In the genomic region with DNA sequence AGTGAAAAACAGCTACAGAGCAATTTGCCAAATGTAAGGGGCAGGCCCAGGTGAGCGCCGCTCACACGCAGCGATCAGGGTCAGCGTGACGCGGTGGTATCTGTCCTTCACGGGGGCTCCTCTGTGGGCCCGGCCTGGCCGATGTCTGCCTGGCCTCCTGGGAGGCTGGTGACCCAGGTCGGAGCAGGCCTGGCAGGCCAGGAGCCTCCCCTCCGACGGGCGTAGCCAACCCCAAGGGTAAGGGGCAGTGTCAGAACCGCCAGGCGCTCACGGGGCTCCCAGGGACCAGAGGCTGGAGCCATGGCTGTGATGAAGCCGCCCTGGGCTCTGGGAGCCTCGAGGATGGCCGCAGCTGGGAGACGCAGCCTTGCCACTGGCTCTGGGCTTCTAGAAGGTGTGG, we compare ENCODE assay signal across 22 cellular contexts.
DNase-seq lines count a peak whose midpoint lies in the region; ATAC-seq and TF ChIP-seq lines count a peak whose summit lies in the region.
"Had no signal": no experiment of that assay in that cellular context is flagged by ENCODE, and none has a peak within 500 bp of the region (broad histone marks: within the 10 kb centered on the region; RNA-seq: fewer than 3 reads in every experiment).

No MANE protein-coding gene starts in this region.

- H3K36me3 Mint-ChIP-seq in nephron progenitor cell (ENCODE audit: low read depth) = no peaks in the 10 kb centered on the region
- H3K36me3 Mint-ChIP-seq: activated naive CD4-positive, alpha-beta T cell treated with anti-CD3 and anti-CD28 coated beads, Interleukin-2, amount 50 U/mL, for 24 hours had no signal

- 95% methylated on average over 10 of the region's 21 CpGs; no CpG with 5 or more reads in 1 of the 2 experiments for WGBS in IMR-90 (ENCODE audit: extremely low coverage in 2 of 2, insufficient read length in 1 of 2), 2 experiments

- H3K27me3 ChIP-seq in IMR-90 (ENCODE audit: control insufficient read depth, insufficient read depth, low read length) = 0 out of 2 replicates have a peak, but pooled peaks cover 1% of the 10 kb centered on the region
- peaks cover 0 to 34% (median 0%) of the 10 kb centered on the region in 45 donors for H3K27me3 ChIP-seq in dorsolateral prefrontal cortex
- H3K27me3 ChIP-seq in thoracic aorta (replicated peaks; ENCODE audit: insufficient read depth) = no peaks in the 10 kb centered on the region
- no peaks in the 10 kb centered on the region for H3K27me3 ChIP-seq in brain microvascular endothelial cell (replicated peaks)
- H3K27me3 ChIP-seq: SJSA1 had no signal

- no peak for TF ChIP-seq POLR2A in IMR-90 (IDR thresholded peaks at IDR 0.05; ENCODE audit: low read depth, low read length)

- H3K9ac ChIP-seq in IMR-90 (ENCODE audit: low read depth, low read length) = no peak overlapping the region

- dilution Hi-C loops in IMR-90 (cut with HindIII; ENCODE audit: low sequenced_read_pairs, unreplicated experiment) = no loop called here

- H3K79me1 ChIP-seq in IMR-90 (ENCODE audit: low read depth in 1 of 2, low read length in 2 of 2) = peaks cover 0 to 8% of the 10 kb centered on the region in 2 experiments; a peak in 1 of 4 replicates

- DNase-seq in IMR-90 (no peak), dorsolateral prefrontal cortex (no peak), nephron progenitor cell (no peak), thoracic aorta (ENCODE audit: low spot score) (no peak), activated gamma-delta T cell (lab: John Stamatoyannopoulos, UW) (no peak), brain microvascular endothelial cell (no peak)
- DNase-seq: activated CD4-positive, alpha-beta T cell treated with anti-CD3 and anti-CD28 coated beads for 36 hours; activated T-cell treated with anti-CD3 and anti-CD28 coated beads, Interleukin-2, amount 50 U/mL, for 72 hours; effector memory CD8-positive, alpha-beta T cell; GF-D8; H7; left colon; NCI-H2107; NCI-H510A; stimulated activated CD4-positive, alpha-beta T cell treated with anti-CD3 and anti-CD28 coated beads, Interleukin-12 subunit alpha, Interleukin-12 subunit beta, amount 100 ng/mL, for 4 hours; stimulated activated CD4-positive, alpha-beta T cell treated with anti-CD3 and anti-CD28 coated beads, Interleukin-4, amount 100 ng/mL, for 4 hours; stomach had no signal

- H2BK120ac ChIP-seq in IMR-90 (ENCODE audit: low read depth, low read length) = no peak overlapping the region

- POLR2A ChIA-PET in IMR-90 (lab: Charles Lee; ENCODE audit: unreplicated experiment) = no interaction called here

- no peaks in the 10 kb centered on the region for H3K36me3 ChIP-seq in IMR-90 (ENCODE audit: control insufficient read depth, insufficient read depth, low read length)
- H3K36me3 ChIP-seq in thoracic aorta = no peaks in the 10 kb centered on the region
- H3K36me3 ChIP-seq in brain microvascular endothelial cell (replicated peaks) = no peaks in the 10 kb centered on the region
- H3K36me3 ChIP-seq: neutrophil, stomach had no signal

- H3K9me3 ChIP-seq in IMR-90 (ENCODE audit: control insufficient read depth, insufficient read depth, low read length) (no peaks in the 10 kb centered on the region), thoracic aorta (no peaks in the 10 kb centered on the region)
- H3K9me3 ChIP-seq: neutrophil, SJSA1, stomach had no signal

- in situ Hi-C loops in IMR-90 (cut with MboI; ENCODE audit: low sequenced_read_pairs) (no loop called here), brain microvascular endothelial cell (cut with HindIII; ENCODE audit: low pct_ligation_motif_present, low sequenced_read_pairs) (loop anchor here (25.0 kb wide), 1 partner anchor 107 kb away; no protein-coding TSS in a partner anchor)

- no peak overlapping the region for H3K23ac ChIP-seq in IMR-90 (ENCODE audit: low read depth, low read length)

- peak overlapping the region; percentile 81 for H2AK9ac ChIP-seq in IMR-90 (replicated peaks; ENCODE audit: low read depth, low read length, poor library complexity)

- no peak overlapping the region for H3K4me2 ChIP-seq in IMR-90 (ENCODE audit: low read depth, low read length)

- H3K9me1 ChIP-seq in IMR-90 (ENCODE audit: insufficient read depth, low read length) = no peaks in the 10 kb centered on the region

- peaks cover 2% of the 10 kb centered on the region for H3K9me3 Mint-ChIP-seq in nephron progenitor cell
- H3K9me3 Mint-ChIP-seq: activated naive CD4-positive, alpha-beta T cell treated with anti-CD3 and anti-CD28 coated beads, Interleukin-2, amount 50 U/mL, for 24 hours; activated T-cell treated with anti-CD3 and anti-CD28 coated beads, Interleukin-2, amount 50 U/mL, for 72 hours; effector memory CD8-positive, alpha-beta T cell; IgD-negative memory B cell had no signal

- H3K27ac ChIP-seq in IMR-90 (ENCODE audit: insufficient read depth, low read length) (no peak overlapping the region), dorsolateral prefrontal cortex (peak overlapping the region in 38 of 59 donors; percentile 1 to 96 (median 49)), thoracic aorta (peak overlapping the region; percentile 43 to 75), brain microvascular endothelial cell (no peak overlapping the region)
- H3K27ac ChIP-seq: neutrophil, SJSA1 had no signal

- no peak overlapping the region for H4K91ac ChIP-seq in IMR-90 (ENCODE audit: insufficient read depth, low read depth, low read length)

- H3K4me1 ChIP-seq in IMR-90 (ENCODE audit: control insufficient read depth, insufficient read depth, low read length) = peaks cover 23% of the 10 kb centered on the region
- peaks cover 35 to 75% of the 10 kb centered on the region in 2 donors for H3K4me1 ChIP-seq in thoracic aorta (ENCODE audit: control insufficient read depth in 1 of 2, low read depth in 2 of 2)

- TF ChIP-seq RAD21 in IMR-90 (IDR thresholded peaks at IDR 0.05; ENCODE audit: low read length) = no peak

- no peaks in the 10 kb centered on the region for H4K20me1 ChIP-seq in IMR-90 (ENCODE audit: insufficient read depth, low read length)

- peaks cover 46% of the 10 kb centered on the region for H3K4me1 Mint-ChIP-seq in nephron progenitor cell
- H3K4me1 Mint-ChIP-seq: activated naive CD4-positive, alpha-beta T cell treated with anti-CD3 and anti-CD28 coated beads, Interleukin-2, amount 50 U/mL, for 24 hours; IgD-negative memory B cell had no signal

- no peak overlapping the region for H4K5ac ChIP-seq in IMR-90 (ENCODE audit: low read depth, low read length)

- H3K18ac ChIP-seq in IMR-90 (ENCODE audit: low read depth, low read length) = no peak overlapping the region

- no peak overlapping the region for H2BK5ac ChIP-seq in IMR-90 (ENCODE audit: low read depth, low read length, poor library complexity, severe bottlenecking)

- H2AFZ ChIP-seq in IMR-90 (replicated peaks; ENCODE audit: low read length, poor library complexity) = no peak overlapping the region

- H3K4me3 ChIP-seq in IMR-90 (ENCODE audit: insufficient read depth, low read depth, low read length) (no peak overlapping the region), dorsolateral prefrontal cortex (no peak overlapping the region), thoracic aorta (no peak overlapping the region), brain microvascular endothelial cell (ENCODE audit: low read depth, low read length) (no peak overlapping the region)
- H3K4me3 ChIP-seq: SJSA1, stomach had no signal

- H3K27ac Mint-ChIP-seq in nephron progenitor cell = peak overlapping the region; percentile 86
- H3K27ac Mint-ChIP-seq: activated CD4-positive, alpha-beta T cell treated with anti-CD3 and anti-CD28 coated beads for 36 hours; activated naive CD4-positive, alpha-beta T cell treated with anti-CD3 and anti-CD28 coated beads, Interleukin-2, amount 50 U/mL, for 24 hours; activated T-cell treated with anti-CD3 and anti-CD28 coated beads, Interleukin-2, amount 50 U/mL, for 72 hours; effector memory CD8-positive, alpha-beta T cell had no signal

- peaks cover 14% of the 10 kb centered on the region for H3K27me3 Mint-ChIP-seq in nephron progenitor cell (ENCODE audit: low read depth, poor library complexity)
- H3K27me3 Mint-ChIP-seq: activated CD4-positive, alpha-beta T cell treated with anti-CD3 and anti-CD28 coated beads for 36 hours; activated naive CD4-positive, alpha-beta T cell treated with anti-CD3 and anti-CD28 coated beads, Interleukin-2, amount 50 U/mL, for 24 hours; effector memory CD8-positive, alpha-beta T cell; IgD-negative memory B cell had no signal

- no TSS peak for BruUV-seq in IMR-90 (replicated peaks; lab: Mats Ljungman, UMichigan)

- intact Hi-C loops in IMR-90 (cut with micrococcal nuclease) = no loop called here
- intact Hi-C loops in dorsolateral prefrontal cortex (cut with DNase I) = loop anchor here in 1 of 2 donors (5.0 kb wide), 1 partner anchor 122 kb away; no protein-coding TSS in a partner anchor

- H2AK5ac ChIP-seq in IMR-90 (ENCODE audit: low read depth, low read length) = peak overlapping the region; percentile 39; the same call in 1 of the 2 replicates

- no peak overlapping the region for H2BK20ac ChIP-seq in IMR-90 (ENCODE audit: low read depth, low read length)

- H2BK15ac ChIP-seq in IMR-90 (ENCODE audit: low read depth, low read length) = no peak overlapping the region

- no peak overlapping the region for H3K14ac ChIP-seq in IMR-90 (replicated peaks; ENCODE audit: low read depth, low read length)

- peak overlapping the region; percentile 44 for H3K4me3 Mint-ChIP-seq in nephron progenitor cell
- H3K4me3 Mint-ChIP-seq: activated CD4-positive, alpha-beta T cell treated with anti-CD3 and anti-CD28 coated beads for 36 hours; activated naive CD4-positive, alpha-beta T cell treated with anti-CD3 and anti-CD28 coated beads, Interleukin-2, amount 50 U/mL, for 24 hours; activated T-cell treated with anti-CD3 and anti-CD28 coated beads, Interleukin-2, amount 50 U/mL, for 72 hours; effector memory CD8-positive, alpha-beta T cell had no signal

- H3K56ac ChIP-seq in IMR-90 (ENCODE audit: extremely low read depth, insufficient read depth, low read length) = no peak overlapping the region

- ATAC-seq in IMR-90 (ENCODE audit: low read depth) = no peak
- ATAC-seq in thoracic aorta (ENCODE audit: insufficient number of reproducible peaks, low FRiP score, low read depth) = no peak
- no peak for ATAC-seq in HG02798 (IDR thresholded peaks at IDR 0.05; ENCODE audit: poor library complexity, unreplicated experiment)
- ATAC-seq: activated CD4-positive, alpha-beta T cell treated with anti-CD3 and anti-CD28 coated beads for 36 hours; activated T-cell treated with anti-CD3 and anti-CD28 coated beads, Interleukin-2, amount 50 U/mL, for 72 hours; effector memory CD8-positive, alpha-beta T cell; left colon had no signal

- CTCF ChIA-PET in IMR-90 (lab: Yijun Ruan, JAX) = no interaction called here

- no peak overlapping the region for H3K4ac ChIP-seq in IMR-90 (ENCODE audit: low read depth, low read length)

- H4K8ac ChIP-seq in IMR-90 (ENCODE audit: low read depth in 2 of 2, low read length in 2 of 2) = no peak overlapping the region

- no peak for TF ChIP-seq CTCF in IMR-90 (conservative IDR thresholded peaks at IDR 0.05; ENCODE audit: low read depth, low read length)
- no peak for TF ChIP-seq CTCF in dorsolateral prefrontal cortex (IDR thresholded peaks at IDR 0.05 in 54 of 56, conservative IDR thresholded peaks at IDR 0.05 in 2 of 56; ENCODE audit: low read depth in 1 of 56, partially characterized antibody in 56 of 56)
- no peak for TF ChIP-seq CTCF in nephron progenitor cell (IDR thresholded peaks at IDR 0.05)
- no peak for TF ChIP-seq CTCF in thoracic aorta (IDR thresholded peaks at IDR 0.05)
- no peak for TF ChIP-seq CTCF in brain microvascular endothelial cell (IDR thresholded peaks at IDR 0.05; ENCODE audit: low read depth, low read length, missing control alignments)

Comparison
In these comparisons a context has a peak if more than half of its experiments do, and no peak if none do; other contexts are left out.
1. H3K27ac ChIP-seq: peak in dorsolateral prefrontal cortex (38 of 59) and thoracic aorta (2 of 2); none in IMR-90 (single experiment) and brain microvascular endothelial cell (single experiment).